ENCODE assay signal across 8 cellular contexts in the genomic region with DNA sequence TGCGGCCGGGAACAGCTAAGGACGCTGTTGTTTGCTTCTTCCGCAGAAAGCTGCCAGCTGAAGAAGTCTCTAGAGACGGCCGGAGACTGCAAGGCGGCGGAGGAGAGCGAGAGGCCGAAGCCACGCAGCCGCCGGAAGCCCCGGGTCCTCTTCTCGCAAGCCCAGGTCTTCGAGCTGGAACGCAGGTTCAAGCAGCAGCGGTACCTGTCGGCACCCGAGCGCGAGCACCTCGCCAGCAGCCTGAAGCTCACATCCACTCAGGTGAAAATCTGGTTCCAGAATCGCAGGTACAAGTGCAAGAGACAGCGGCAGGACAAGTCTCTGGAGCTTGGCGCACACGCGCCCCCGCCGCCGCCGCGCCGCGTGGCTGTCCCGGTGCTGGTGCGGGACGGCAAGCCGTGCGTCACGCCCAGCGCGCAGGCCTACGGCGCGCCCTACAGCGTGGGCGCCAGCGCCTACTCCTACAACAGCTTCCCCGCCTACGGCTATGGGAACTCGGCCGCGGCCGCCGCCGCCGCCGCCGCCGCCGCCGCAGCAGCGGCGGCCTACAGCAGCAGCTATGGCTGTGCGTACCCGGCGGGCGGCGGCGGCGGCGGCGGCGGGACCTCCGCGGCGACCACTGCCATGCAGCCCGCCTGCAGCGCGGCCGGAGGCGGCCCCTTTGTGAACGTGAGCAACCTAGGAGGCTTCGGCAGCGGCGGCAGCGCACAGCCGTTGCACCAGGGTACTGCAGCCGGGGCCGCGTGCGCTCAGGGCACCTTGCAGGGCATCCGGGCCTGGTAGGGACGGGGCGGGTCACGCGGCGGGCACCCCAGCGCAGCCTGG.
DNase-seq lines count a peak whose midpoint lies in the region; ATAC-seq and TF ChIP-seq lines count a peak whose summit lies in the region.

No MANE protein-coding gene starts in this region.

- H3K27me3 ChIP-seq in iPS-15b (ENCODE audit: control insufficient read depth, insufficient read depth, low read length) = peaks cover 97% of the 10 kb centered on the region

- H3K36me3 ChIP-seq in iPS-15b (ENCODE audit: control insufficient read depth, insufficient read depth, low read length) = no peaks in the 10 kb centered on the region

- no peaks in the 10 kb centered on the region for H3K9me3 Mint-ChIP-seq in stimulated activated naive CD8-positive, alpha-beta T cell treated with anti-CD3 and anti-CD28 coated beads, Interleukin-15, amount 100 ng/mL, for 72 hours

- H3K4me3 ChIP-seq in iPS-15b (ENCODE audit: low read depth, low read length) = peak overlapping the region; percentile 19

- no peak overlapping the region for H3K9ac ChIP-seq in iPS-15b (ENCODE audit: low read depth, low read length)

- peaks cover 72% of the 10 kb centered on the region for H3K4me1 Mint-ChIP-seq in stimulated activated naive CD8-positive, alpha-beta T cell treated with anti-CD3 and anti-CD28 coated beads, Interleukin-15, amount 100 ng/mL, for 72 hours

- peak overlapping the region; percentile 68 for H3K27ac ChIP-seq in VCaP

- TF ChIP-seq CTCF in VCaP (conservative IDR thresholded peaks at IDR 0.05) = 0 out of 2 replicates have a peak, but pooled peaks have one; percentile 13

- no peak overlapping the region for H3K27ac Mint-ChIP-seq in stimulated activated naive CD8-positive, alpha-beta T cell treated with anti-CD3 and anti-CD28 coated beads, Interleukin-15, amount 100 ng/mL, for 72 hours

- DNase-seq in NCI-H2196 (lab: John Stamatoyannopoulos, UW; ENCODE audit: unreplicated experiment) (peak; percentile 19), NCI-H2196 treated with DMSO at 0.1 percent for 48 hours (lab: John Stamatoyannopoulos, UW; ENCODE audit: unreplicated experiment) (no peak)
- DNase-seq in stimulated activated naive CD8-positive, alpha-beta T cell treated with anti-CD3 and anti-CD28 coated beads, Interleukin-15, amount 100 ng/mL, for 72 hours = no peak
- no peak for DNase-seq in activated CD4-positive, CD25-positive, alpha-beta regulatory T cell (lab: John Stamatoyannopoulos, UW)

- peaks cover 100% of the 10 kb centered on the region for H3K27me3 Mint-ChIP-seq in stimulated activated naive CD8-positive, alpha-beta T cell treated with anti-CD3 and anti-CD28 coated beads, Interleukin-15, amount 100 ng/mL, for 72 hours

- H3K9me3 ChIP-seq in iPS-15b (ENCODE audit: control insufficient read depth, insufficient read depth, low read length) = no peaks in the 10 kb centered on the region

- H3K4me3 Mint-ChIP-seq in stimulated activated naive CD8-positive, alpha-beta T cell treated with anti-CD3 and anti-CD28 coated beads, Interleukin-15, amount 100 ng/mL, for 72 hours = peak overlapping the region; percentile 63 to 76

- peaks cover 13% of the 10 kb centered on the region for H3K4me1 ChIP-seq in iPS-15b (ENCODE audit: control insufficient read depth, insufficient read depth, low read length)

- ATAC-seq in stimulated activated naive CD8-positive, alpha-beta T cell treated with anti-CD3 and anti-CD28 coated beads, Interleukin-15, amount 100 ng/mL, for 72 hours = peak; percentile 61
- ATAC-seq in GM19035 (IDR thresholded peaks at IDR 0.05; ENCODE audit: unreplicated experiment) = no peak
- no peak for ATAC-seq in GM19467 (IDR thresholded peaks at IDR 0.05; ENCODE audit: unreplicated experiment)
